ENCODE assay signal across 8 cellular contexts in the genomic region with DNA sequence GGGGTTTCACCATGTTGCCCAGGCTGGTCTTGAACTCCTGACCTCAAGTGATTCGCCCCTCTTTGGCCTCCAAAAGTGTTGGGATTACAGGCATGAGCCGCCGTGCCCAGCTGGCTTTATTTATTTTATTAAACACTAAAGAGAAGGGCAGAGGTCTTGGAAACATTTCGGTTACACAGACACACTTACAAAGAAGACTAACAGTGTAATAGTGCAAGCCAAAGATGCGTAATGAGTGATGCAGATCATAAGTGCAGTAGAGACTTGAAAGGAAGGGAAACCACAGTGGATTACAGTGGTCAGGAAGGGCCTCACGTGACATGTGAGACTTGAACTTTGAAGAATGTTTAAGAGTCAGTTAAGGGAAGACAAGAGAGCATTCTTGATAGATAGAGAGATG. TPM values are rescaled to one million over a fixed set of nuclear protein-coding genes. Genes with fewer than 3 reads are reported as not detected.
DNase-seq lines count a peak whose midpoint lies in the region; ATAC-seq, FAIRE-seq and TF ChIP-seq lines count a peak whose summit lies in the region.

No MANE protein-coding gene starts in this region.

- POLR2A ChIA-PET in K562 (lab: Yijun Ruan, JAX) = no interaction called here

- peak; percentile 61 for ATAC-seq in HG02973 (IDR thresholded peaks at IDR 0.05; ENCODE audit: unreplicated experiment)
- ATAC-seq in K562 = no peak
- ATAC-seq in psoas muscle = no peak

- peak overlapping the region; percentile 63 for H3K4me3 Mint-ChIP-seq in T-helper 1 cell treated with Interleukin-12 subunit alpha and Interleukin-12 subunit beta and Interleukin-4 antibody, amounts not matched to agents 30 μg/mL and 1 μg/mL, for 36 hours

- no peak overlapping the region for H3K27ac ChIP-seq in K562 (ENCODE audit: extremely low read depth, low read depth, low read length)
- H3K27ac ChIP-seq in psoas muscle = no peak overlapping the region

- in situ Hi-C loops in K562 (cut with MboI) = no loop called here

- BruUV-seq in K562 (replicated peaks; lab: Mats Ljungman, UMichigan) = no TSS peak

- TF ChIP-seq CTCF in GM10266 (IDR thresholded peaks at IDR 0.05; ENCODE audit: control insufficient read depth, insufficient read depth, low read depth, missing control alignments) (no peak), K562 (IDR thresholded peaks at IDR 0.05 in 2 of 3, conservative IDR thresholded peaks at IDR 0.05 in 1 of 3; ENCODE audit: insufficient read depth in 2 of 3, low read depth in 1 of 3, low read length in 3 of 3) (no peak), psoas muscle (IDR thresholded peaks at IDR 0.05) (no peak)

- FAIRE-seq in K562 (lab: Jason Lieb, UNC) = no peak

- TF ChIP-seq POLR2A in K562 (conservative IDR thresholded peaks at IDR 0.05) = no peak

- H3K36me3 ChIP-seq in K562 (ENCODE audit: control insufficient read depth, insufficient read depth, low read length) (no peaks in the 10 kb centered on the region), psoas muscle (ENCODE audit: insufficient read depth in 1 of 2, low read depth in 1 of 2) (no peaks in the 10 kb centered on the region)

- 0 out of 2 replicates have a peak overlapping the region, but pooled peaks have one; percentile 4 for H2AFZ ChIP-seq in K562 (ENCODE audit: low read depth, low read length)

- no peaks in the 10 kb centered on the region for H3K9me1 ChIP-seq in K562 (ENCODE audit: control insufficient read depth, insufficient read depth, low read length)

- peaks cover 2% of the 10 kb centered on the region for H3K36me3 Mint-ChIP-seq in T-helper 1 cell treated with Interleukin-12 subunit alpha and Interleukin-12 subunit beta and Interleukin-4 antibody, amounts not matched to agents 30 μg/mL and 1 μg/mL, for 36 hours (ENCODE audit: low read depth)

- CTCF ChIA-PET in K562 (lab: Yijun Ruan, JAX; ENCODE audit: low intra/inter-chr PET ratio) = no interaction called here

- DNase-seq in GM10266 (ENCODE audit: extremely low spot score) (peak; percentile 26), K562 (ENCODE audit: extremely low read depth in 1 of 4, low spot score in 3 of 4) (no peak), cerebellum (ENCODE audit: low spot score) (no peak), psoas muscle (no peak), GM19240 (ENCODE audit: insufficient read length, low spot score) (no peak)
- DNase-seq in stimulated activated CD4-positive, alpha-beta T cell treated with anti-CD3 and anti-CD28 coated beads, Interleukin-4, amount 100 ng/mL, for 24 hours = peak; percentile 73

- H4K20me1 ChIP-seq in K562 (replicated peaks; ENCODE audit: control insufficient read depth, insufficient read depth, low read length) = no peaks in the 10 kb centered on the region

- peaks cover 25% of the 10 kb centered on the region for H3K4me1 Mint-ChIP-seq in T-helper 1 cell treated with Interleukin-12 subunit alpha and Interleukin-12 subunit beta and Interleukin-4 antibody, amounts not matched to agents 30 μg/mL and 1 μg/mL, for 36 hours (ENCODE audit: low read depth)

- intact Hi-C loops in K562 (cut with micrococcal nuclease) = no loop called here
- intact Hi-C loops in psoas muscle (cut with DNase I) = no loop called here

- no peak overlapping the region for H3K9ac ChIP-seq in K562 (ENCODE audit: insufficient read depth in 1 of 2, low read depth in 2 of 2, low read length in 2 of 2)

- no peak overlapping the region for H3K4me2 ChIP-seq in K562 (ENCODE audit: insufficient read depth, low read length)

- no peaks in the 10 kb centered on the region for H3K27me3 Mint-ChIP-seq in T-helper 1 cell treated with Interleukin-12 subunit alpha and Interleukin-12 subunit beta and Interleukin-4 antibody, amounts not matched to agents 30 μg/mL and 1 μg/mL, for 36 hours (ENCODE audit: low read depth)

- peaks cover 4% of the 10 kb centered on the region for H3K9me3 Mint-ChIP-seq in T-helper 1 cell treated with Interleukin-12 subunit alpha and Interleukin-12 subunit beta and Interleukin-4 antibody, amounts not matched to agents 30 μg/mL and 1 μg/mL, for 36 hours

- WGBS in K562 (ENCODE audit: insufficient coverage, low coverage, missing lambda C conversion rate) = 29% methylated on average over 6 of the region's 6 CpGs
- WGBS in psoas muscle, 3 donors = 59 to 65% (median 59%) methylated on average over 6 of the region's 6 CpGs

- H3K27me3 ChIP-seq in K562 (ENCODE audit: control insufficient read depth in 2 of 2, insufficient read depth in 2 of 2, low read length in 2 of 2) (no peaks in the 10 kb centered on the region), psoas muscle (ENCODE audit: insufficient read depth in 3 of 3, low read length in 2 of 3) (no peaks in the 10 kb centered on the region)

- no peaks in the 10 kb centered on the region for H3K9me3 ChIP-seq in K562 (replicated peaks; ENCODE audit: control insufficient read depth, insufficient read depth, low read depth, low read length)
- H3K9me3 ChIP-seq in psoas muscle = no peaks in the 10 kb centered on the region

- no peaks in the 10 kb centered on the region for H3K79me2 ChIP-seq in K562 (ENCODE audit: control insufficient read depth, insufficient read depth, low read length)

- H3K27ac Mint-ChIP-seq in T-helper 1 cell treated with Interleukin-12 subunit alpha and Interleukin-12 subunit beta and Interleukin-4 antibody, amounts not matched to agents 30 μg/mL and 1 μg/mL, for 36 hours = peak overlapping the region; percentile 36

- TF ChIP-seq RAD21 in K562 (CRISPR knock-in tag; conservative IDR thresholded peaks at IDR 0.05 in 1 of 2, IDR thresholded peaks at IDR 0.05 in 1 of 2) = no peak

- no peak for TF ChIP-seq EP300 in K562 (IDR thresholded peaks at IDR 0.05; ENCODE audit: low read length)

- H3K4me3 ChIP-seq in K562 = no peak overlapping the region
- H3K4me3 ChIP-seq in psoas muscle = no peak overlapping the region

- H3K4me1 ChIP-seq in K562 (replicated peaks in 1 of 2; ENCODE audit: control insufficient read depth in 2 of 2, insufficient read depth in 2 of 2, low read length in 2 of 2) (no peaks in the 10 kb centered on the region), psoas muscle (no peaks in the 10 kb centered on the region)

TF ChIP-seq in K562, 482 proteins besides CTCF, POLR2A, EP300 and RAD21 (continues in another document):
- TF ChIP-seq, protein P1, sequence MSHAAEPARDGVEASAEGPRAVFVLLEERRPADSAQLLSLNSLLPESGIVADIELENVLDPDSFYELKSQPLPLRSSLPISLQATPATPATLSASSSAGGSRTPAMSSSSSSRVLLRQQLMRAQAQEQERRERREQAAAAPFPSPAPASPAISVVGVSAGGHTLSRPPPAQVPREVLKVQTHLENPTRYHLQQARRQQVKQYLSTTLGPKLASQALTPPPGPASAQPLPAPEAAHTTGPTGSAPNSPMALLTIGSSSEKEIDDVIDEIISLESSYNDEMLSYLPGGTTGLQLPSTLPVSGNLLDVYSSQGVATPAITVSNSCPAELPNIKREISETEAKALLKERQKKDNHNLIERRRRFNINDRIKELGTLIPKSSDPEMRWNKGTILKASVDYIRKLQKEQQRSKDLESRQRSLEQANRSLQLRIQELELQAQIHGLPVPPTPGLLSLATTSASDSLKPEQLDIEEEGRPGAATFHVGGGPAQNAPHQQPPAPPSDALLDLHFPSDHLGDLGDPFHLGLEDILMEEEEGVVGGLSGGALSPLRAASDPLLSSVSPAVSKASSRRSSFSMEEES (CRISPR knock-in tag; IDR thresholded peaks at IDR 0.05) = peak; percentile 81

RNA-seq across cellular contexts. Expression of gene CDK17, which starts 33.9 kb away (rescaled TPM):
- 65.9 and 172 TPM in 2 replicates for total RNA-seq in K562 (2011; cell fraction: chromatin; rRNA removed; ENCODE audit: low replicate concordance)
- total RNA-seq in K562 (2011; cell fraction: nucleolus; rRNA removed) = 32.7 and 54.6 TPM in 2 replicates
- 69.6 and 109 TPM in 2 replicates for total RNA-seq in K562 (2011; cell fraction: nucleoplasm; rRNA removed)
- total RNA-seq in K562 (2014; rRNA removed) (16.8 and 17.5 TPM in 2 replicates), K562 (2014; rRNA removed; fragmentation: Illumina TruSeq; extraction: Trizol) (33.0 and 40.7 TPM in 2 replicates), K562 (2015; rRNA removed; fragmentation: Illumina TruSeq; extraction: Trizol) (32.5 and 39.3 TPM in 2 replicates), K562 (2021) (21.1 and 24.6 TPM in 2 replicates), cerebellum (121 TPM), psoas muscle (10 to 100 TPM; 13.3 to 21.4 (median 16.1) TPM)
- polyA plus RNA-seq in K562 (2011; rRNA removed) (18.6 and 21.6 TPM in 2 replicates), K562 (2014; fragmentation: Illumina TruSeq; extraction: Trizol) (27.8 and 35.1 TPM in 2 replicates), K562 (2014; fragmentation: Nextera tagmentation; extraction: Ambion mirVana) (1 to 10 TPM; 4.8 to 5.4 TPM), K562 (2014; rRNA removed) (12.9 and 13.9 TPM in 2 replicates), psoas muscle (10 to 100 TPM in 1 of 3 donors, 1 to 10 TPM in 2; 7.2 to 10.2 (median 8.8) TPM)
- polyA plus RNA-seq in K562 (2011; cell fraction: cytosol; rRNA removed) = 5.4 and 12.0 TPM in 2 replicates
- 18.3 and 30.3 TPM in 2 replicates for polyA plus RNA-seq in K562 (2011; cell fraction: nucleus; rRNA removed)
- 13.1 and 14.2 TPM in 2 replicates for polyA plus RNA-seq in K562 (2012)
- polyA minus RNA-seq in K562 (2011; rRNA and poly(A)+ RNA removed) = 80.0 and 84.5 TPM in 2 replicates
- polyA minus RNA-seq in K562 (2011; cell fraction: cytosol; rRNA and poly(A)+ RNA removed) = 20.4 and 29.0 TPM in 2 replicates
- 45.0 and 95.5 TPM in 2 replicates for polyA minus RNA-seq in K562 (2011; cell fraction: nucleus; rRNA and poly(A)+ RNA removed)

RNA-seq across cellular contexts. Expression of gene CFAP54, which starts 55.3 kb away (rescaled TPM):
- not detected in 2 replicates for total RNA-seq in K562 (2011; cell fraction: chromatin; rRNA removed; ENCODE audit: low replicate concordance)
- not detected in 2 replicates for total RNA-seq in K562 (2011; cell fraction: nucleolus; rRNA removed)
- total RNA-seq in K562 (2011; cell fraction: nucleoplasm; rRNA removed) = not detected in 2 replicates
- total RNA-seq in K562 (2014; rRNA removed) = 0.23 TPM in 1 of 2 replicates, not detected in the other
- 0.15 TPM in 1 of 2 replicates, not detected in the other for total RNA-seq in K562 (2014; rRNA removed; fragmentation: Illumina TruSeq; extraction: Trizol)
- total RNA-seq in K562 (2015; rRNA removed; fragmentation: Illumina TruSeq; extraction: Trizol) = 0.07 TPM in 1 of 2 replicates, not detected in the other
- total RNA-seq in K562 (2021) = 0.09 and 0.11 TPM in 2 replicates
- polyA plus RNA-seq in K562 (2011; rRNA removed) = not detected in 2 replicates
- polyA plus RNA-seq in K562 (2011; cell fraction: cytosol; rRNA removed) = 0.06 TPM in 1 of 2 replicates, not detected in the other
- polyA plus RNA-seq in K562 (2011; cell fraction: nucleus; rRNA removed) = 0.09 TPM in 1 of 2 replicates, not detected in the other
- 0.05 and 0.12 TPM in 2 replicates for polyA plus RNA-seq in K562 (2012)
- 0.18 TPM in 1 of 2 replicates, not detected in the other for polyA plus RNA-seq in K562 (2014; fragmentation: Illumina TruSeq; extraction: Trizol)
- polyA plus RNA-seq in K562 (2014; fragmentation: Nextera tagmentation; extraction: Ambion mirVana) = under 1 TPM; 0.03 to 0.08 TPM
- polyA plus RNA-seq in K562 (2014; rRNA removed) = not detected in 2 replicates
- polyA minus RNA-seq in K562 (2011; rRNA and poly(A)+ RNA removed) = 0.07 TPM in 1 of 2 replicates, not detected in the other
- polyA minus RNA-seq in K562 (2011; cell fraction: cytosol; rRNA and poly(A)+ RNA removed) = not detected in 2 replicates
- polyA minus RNA-seq in K562 (2011; cell fraction: nucleus; rRNA and poly(A)+ RNA removed) = 0.13 TPM in 1 of 2 replicates, not detected in the other
- 21.2 TPM for total RNA-seq in cerebellum
- total RNA-seq in psoas muscle = under 1 TPM in 2 of 4 donors, not detected in 2; 0.13 to 0.14 TPM
- under 1 TPM in 2 of 3 donors, not detected in 1; 0.03 to 0.04 TPM for polyA plus RNA-seq in psoas muscle

Comparison
In these comparisons a context has a peak if more than half of its experiments do, and no peak if none do; other contexts are left out.
1. DNase-seq: peak in GM10266 (single experiment) and stimulated activated CD4-positive, alpha-beta T cell treated with anti-CD3 and anti-CD28 coated beads, Interleukin-4, amount 100 ng/mL, for 24 hours (single experiment); none in K562 (0 of 4), cerebellum (single experiment), psoas muscle (0 of 2) and GM19240 (single experiment).
2. RNA of gene CFAP54, which starts 55.3 kb away (total RNA-seq): 21.2 TPM in cerebellum (single experiment); 0.07 to 0.23 TPM in K562 and 0.13 to 0.14 TPM in psoas muscle; every median in the first group is over 10 times any median in the second.